8 cellular contexts compared by ENCODE assay signal in genomic region chr19:8005534-8006256, GRCh38. TPM values are rescaled to one million over a fixed set of nuclear protein-coding genes. Genes with fewer than 3 reads are reported as not detected.
DNase-seq lines count a peak whose midpoint lies in the region; ATAC-seq and TF ChIP-seq lines count a peak whose summit lies in the region.

ELAVL1 (minus strand) TSS chr19:8005641; CDS start chr19:7991815, 13,826 bp downstream.

- ATAC-seq in HG02642 (IDR thresholded peaks at IDR 0.05; ENCODE audit: poor library complexity, unreplicated experiment) (peak; percentile 86), T-helper 17 cell (peak; percentile 96), left ventricle myocardium superior (peak; percentile 90)

- H3K36me3 Mint-ChIP-seq in T-helper 17 cell (ENCODE audit: low read depth): peaks cover 4% of the 10 kb centered on the region

- no peaks in the 10 kb centered on the region for H3K36me3 ChIP-seq in urinary bladder (ENCODE audit: insufficient read depth)

- under 1% methylated on average over 93 of the region's 98 CpGs for WGBS in urinary bladder

- peaks cover 33% of the 10 kb centered on the region for H3K4me1 Mint-ChIP-seq in T-helper 17 cell

- H3K4me1 ChIP-seq in urinary bladder (ENCODE audit: insufficient read depth): no peaks in the 10 kb centered on the region

- H3K4me3 Mint-ChIP-seq in T-helper 17 cell: peak within 1 kb of the TSS; percentile 93

- H3K27ac Mint-ChIP-seq in T-helper 17 cell: peak within 1 kb of the TSS; percentile 79

- DNase-seq in GM10266 (ENCODE audit: extremely low spot score) (peak; percentile 99), NCI-H1417 treated with DMSO at 0.1 percent for 48 hours (lab: John Stamatoyannopoulos, UW) (peak; percentile 32), T-helper 17 cell (peak; percentile 89 to 97 (median 90)), amniotic stem cell (lab: John Stamatoyannopoulos, UW) (peak; percentile 86), left ventricle myocardium superior (peak; percentile 97), pulmonary artery endothelial cell (ENCODE audit: low read depth, low spot score) (peak; percentile 50)

- TF ChIP-seq CTCF in GM10266 (IDR thresholded peaks at IDR 0.05; ENCODE audit: control insufficient read depth, insufficient read depth, low read depth, missing control alignments): peak; percentile 5

- no peaks in the 10 kb centered on the region for H3K27me3 Mint-ChIP-seq in T-helper 17 cell

- intact Hi-C loops in left ventricle myocardium superior (cut with micrococcal nuclease): loop anchor here (10.0 kb wide), 1 partner anchor 61 kb away; the partner anchor contains the start of gene TIMM44

- H3K4me3 ChIP-seq in urinary bladder (ENCODE audit: low read depth, low read length): peak within 1 kb of the TSS; percentile 98

- no peaks in the 10 kb centered on the region for H3K9me3 ChIP-seq in T-helper 17 cell (ENCODE audit: control insufficient read depth, low read length, poor library complexity, severe bottlenecking)

- H3K27ac ChIP-seq in urinary bladder (ENCODE audit: low read depth): peak within 1 kb of the TSS; percentile 74

RNA-seq across cellular contexts. Expression of gene ELAVL1, which starts in this region (rescaled TPM):
- total RNA-seq in T-helper 17 cell: 10 to 100 TPM; 37.5 to 40.7 TPM
- 53.3 TPM for total RNA-seq in left ventricle myocardium superior
- 65.6 and 90.6 TPM in 2 replicates for total RNA-seq in pulmonary artery endothelial cell
- 41.1 TPM for total RNA-seq in urinary bladder
- polyA plus RNA-seq in urinary bladder: 36.7 TPM

Comparison
In these comparisons a context has a peak if more than half of its experiments do, and no peak if none do; other contexts are left out.
1. Peak in every context shown above with its lines: DNase-seq, ATAC-seq, H3K4me3 ChIP-seq and H3K27ac ChIP-seq.
2. DNase-seq: peak in every context shown above with its lines; median percentile 99 in GM10266; 97 in left ventricle myocardium superior; 90 in T-helper 17 cell; 86 in amniotic stem cell; 50 in pulmonary artery endothelial cell; 32 in NCI-H1417 treated with DMSO at 0.1 percent for 48 hours.